In genomic region chr14:92573761-92574498, GRCh38 we compare ENCODE assay signal across 20 cellular contexts.
DNase-seq lines count a peak whose midpoint lies in the region; TF ChIP-seq lines count a peak whose summit lies in the region.
"Had no signal": no experiment of that assay in that cellular context is flagged by ENCODE, and none has a peak within 500 bp of the region (broad histone marks: within the 10 kb centered on the region; RNA-seq: fewer than 3 reads in every experiment).

No MANE protein-coding gene starts in this region.

- H3K14ac ChIP-seq in trophoblast cell (ENCODE audit: low read length): no peak overlapping the region

- H3K36me3 ChIP-seq in trophoblast cell (ENCODE audit: control insufficient read depth in 1 of 2, insufficient read depth in 2 of 2, low read length in 2 of 2): peaks cover 15 to 16% of the 10 kb centered on the region in 2 experiments
- H3K36me3 ChIP-seq: BE2C had no signal

- H3K9ac ChIP-seq in trophoblast cell (ENCODE audit: low read length): no peak overlapping the region

- no peak overlapping the region for H2BK12ac ChIP-seq in trophoblast cell (ENCODE audit: low read length)

- H3K79me1 ChIP-seq in trophoblast cell (ENCODE audit: low read length): peaks cover 10% of the 10 kb centered on the region

- no peak for TF ChIP-seq CTCF in epithelial cell of esophagus (IDR thresholded peaks at IDR 0.05; ENCODE audit: insufficient read depth, low read depth, low read length, missing control alignments)

- peaks cover 4% of the 10 kb centered on the region in 2 experiments for H3K4me1 ChIP-seq in trophoblast cell (ENCODE audit: control insufficient read depth in 1 of 2, insufficient read depth in 2 of 2, low read length in 2 of 2)
- H3K4me1 ChIP-seq: left lung had no signal

- H3K4me3 ChIP-seq in epithelial cell of esophagus (ENCODE audit: low read length) (no peak overlapping the region), trophoblast cell (ENCODE audit: low read depth, low read length) (no peak overlapping the region)
- H3K4me3 ChIP-seq: left lung, spleen had no signal

- H3K4me2 ChIP-seq in trophoblast cell (ENCODE audit: low read length): no peak overlapping the region

- no peak overlapping the region for H3K4ac ChIP-seq in trophoblast cell (ENCODE audit: low read depth, low read length)

- no CpG with 5 or more reads among the region's 8 CpGs for WGBS in trophoblast cell (ENCODE audit: extremely low coverage, insufficient coverage, insufficient read length)

- H2BK120ac ChIP-seq in trophoblast cell (ENCODE audit: insufficient read depth, low read length, poor library complexity): no peak overlapping the region

- H3K27me3 ChIP-seq in trophoblast cell (ENCODE audit: insufficient read depth, low read length): no peaks in the 10 kb centered on the region
- H3K27me3 ChIP-seq: BE2C, brain microvascular endothelial cell, left lung, spleen had no signal

- H4K91ac ChIP-seq in trophoblast cell (ENCODE audit: low read depth, low read length): peak overlapping the region; percentile 10

- H2AFZ ChIP-seq in trophoblast cell (ENCODE audit: insufficient read depth, low read length, poor library complexity): no peak overlapping the region

- no peaks in the 10 kb centered on the region for H3K79me2 ChIP-seq in trophoblast cell (ENCODE audit: control insufficient read depth, insufficient read depth, low read length, poor library complexity)

- H3K18ac ChIP-seq in trophoblast cell (ENCODE audit: low read length): no peak overlapping the region

- no peak overlapping the region for H2AK5ac ChIP-seq in trophoblast cell (ENCODE audit: low read length)

- no peak overlapping the region for H3K23ac ChIP-seq in trophoblast cell (ENCODE audit: low read length)

- DNase-seq in DMS53 (lab: John Stamatoyannopoulos, UW) (peak; percentile 55), DMS53 treated with DMSO at 0.1 percent for 48 hours (lab: John Stamatoyannopoulos, UW; ENCODE audit: unreplicated experiment) (no peak), NCI-H2196 (lab: John Stamatoyannopoulos, UW; ENCODE audit: unreplicated experiment) (peak; percentile 14), epithelial cell of esophagus (ENCODE audit: low read depth) (peak; percentile 42), trophoblast cell (no peak), cortex of kidney (lab: John Stamatoyannopoulos, UW) (no peak)
- no peak for DNase-seq in stimulated activated CD4-positive, alpha-beta T cell treated with anti-CD3 and anti-CD28 coated beads, Interleukin-4, amount 100 ng/mL, for 4 hours
- DNase-seq in NK-92 treated with Interleukin-12 subunit alpha and Interleukin-12 subunit beta, amount 100 ng/mL, for 24 hours (lab: John Stamatoyannopoulos, UW): no peak
- DNase-seq: 8988T; activated CD4-positive, CD25-positive, alpha-beta regulatory T cell treated with anti-CD3 and anti-CD28 coated beads, Interleukin-2, amount 50 U/mL, for 72 hours; BE2C; brain microvascular endothelial cell; Calu3; endodermal cell; glutamatergic neuron; left lung; NCI-H226; retina; stimulated activated CD4-positive, alpha-beta T cell treated with anti-CD3 and anti-CD28 coated beads, Interleukin-4, amount 100 ng/mL, for 24 hours had no signal

- H3K27ac ChIP-seq in trophoblast cell (ENCODE audit: low read depth, low read length): no peak overlapping the region
- H3K27ac ChIP-seq: brain microvascular endothelial cell, left lung, spleen had no signal

- H4K12ac ChIP-seq in trophoblast cell (ENCODE audit: low read depth, low read length): no peak overlapping the region

- no peak overlapping the region for H4K8ac ChIP-seq in trophoblast cell (ENCODE audit: low read depth, low read length)

- H3K9me3 ChIP-seq in trophoblast cell (ENCODE audit: insufficient read depth, low read depth, low read length): peaks cover 3% of the 10 kb centered on the region
- H3K9me3 ChIP-seq: BE2C, left lung, spleen had no signal

- no peak overlapping the region for H2BK5ac ChIP-seq in trophoblast cell (ENCODE audit: low read depth, low read length, poor library complexity)

Comparison
In these comparisons a context has a peak if more than half of its experiments do, and no peak if none do; other contexts are left out.
1. DNase-seq: peak in DMS53 (single experiment), NCI-H2196 (single experiment) and epithelial cell of esophagus (single experiment); none in DMS53 treated with DMSO at 0.1 percent for 48 hours (single experiment), trophoblast cell (0 of 2), stimulated activated CD4-positive, alpha-beta T cell treated with anti-CD3 and anti-CD28 coated beads, Interleukin-4, amount 100 ng/mL, for 4 hours (0 of 2), cortex of kidney (single experiment) and NK-92 treated with Interleukin-12 subunit alpha and Interleukin-12 subunit beta, amount 100 ng/mL, for 24 hours (single experiment).